9 cellular contexts compared by ENCODE assay signal in genomic region chr2:68230246-68231060, GRCh38. TPM values are rescaled to one million over a fixed set of nuclear protein-coding genes. Genes with fewer than 3 reads are reported as not detected.
DNase-seq lines count a peak whose midpoint lies in the region; ATAC-seq and TF ChIP-seq lines count a peak whose summit lies in the region.
"Had no signal": no experiment of that assay in that cellular context is flagged by ENCODE, and none has a peak within 500 bp of the region (broad histone marks: within the 10 kb centered on the region; RNA-seq: fewer than 3 reads in every experiment).

No MANE protein-coding gene starts in this region.

- ATAC-seq in SK-N-SH treated with all-trans-retinoic acid at 6 μM for 48 hours = peak; percentile 69

- no peaks in the 10 kb centered on the region for H3K36me3 Mint-ChIP-seq in activated naive CD4-positive, alpha-beta T cell treated with anti-CD3 and anti-CD28 coated beads, Interleukin-2, amount 50 U/mL, for 24 hours

- no peaks in the 10 kb centered on the region for H3K36me3 ChIP-seq in skeletal muscle tissue (ENCODE audit: control insufficient read depth in 3 of 3, insufficient read depth in 3 of 3, low read length in 3 of 3)

- no peaks in the 10 kb centered on the region for H3K27me3 Mint-ChIP-seq in activated naive CD4-positive, alpha-beta T cell treated with anti-CD3 and anti-CD28 coated beads, Interleukin-2, amount 50 U/mL, for 24 hours

- peaks cover 0 to 5% (median 4%) of the 10 kb centered on the region in 3 donors for H3K4me1 ChIP-seq in skeletal muscle tissue (ENCODE audit: control insufficient read depth in 3 of 3, insufficient read depth in 3 of 3, low read length in 3 of 3)

- H3K9ac ChIP-seq in skeletal muscle tissue (ENCODE audit: low read depth in 1 of 3, low read length in 3 of 3) = no peak overlapping the region
- H3K9ac ChIP-seq: KMS-11 had no signal

- POLR2A ChIA-PET in GM10248 (lab: Yijun Ruan, JAX) = interaction anchor here (1.4 kb wide), 1 partner anchor 9 kb away, joined by 3 read pairs; no protein-coding TSS in a partner anchor

- no peak for DNase-seq in activated naive CD4-positive, alpha-beta T cell (lab: John Stamatoyannopoulos, UW)
- peak; percentile 46 for DNase-seq in fibroblast of the aortic adventitia (ENCODE audit: low read depth)
- DNase-seq in HCEC 1CT = no peak
- no peak for DNase-seq in NCI-H524 (lab: John Stamatoyannopoulos, UW)
- no peak for DNase-seq in GM10248 (ENCODE audit: extremely low spot score)

- peak overlapping the region; percentile 17 for H3K27ac Mint-ChIP-seq in activated naive CD4-positive, alpha-beta T cell treated with anti-CD3 and anti-CD28 coated beads, Interleukin-2, amount 50 U/mL, for 24 hours

- H3K4me1 Mint-ChIP-seq in activated naive CD4-positive, alpha-beta T cell treated with anti-CD3 and anti-CD28 coated beads, Interleukin-2, amount 50 U/mL, for 24 hours = peaks cover 89% of the 10 kb centered on the region

- H3K27ac ChIP-seq in skeletal muscle tissue (ENCODE audit: low read depth, low read length) = peak overlapping the region; percentile 32
- H3K27ac ChIP-seq: KMS-11 had no signal

- no peak overlapping the region for H3K4me3 ChIP-seq in fibroblast of the aortic adventitia (ENCODE audit: low read depth, low read length)
- H3K4me3 ChIP-seq in skeletal muscle tissue (ENCODE audit: low read length in 3 of 3) = no peak overlapping the region

- CTCF ChIA-PET in GM10248 (lab: Yijun Ruan, JAX) = interaction anchor here (0.9 to 2.0 kb wide), 8 partner anchors 11 to 51 kb away, joined by 3 to 7 read pairs (median 4); no protein-coding TSS in a partner anchor

- H3K27me3 ChIP-seq in skeletal muscle tissue (ENCODE audit: control insufficient read depth in 3 of 3, insufficient read depth in 3 of 3, low read length in 3 of 3) = no peaks in the 10 kb centered on the region

- no peaks in the 10 kb centered on the region for H3K9me3 Mint-ChIP-seq in activated naive CD4-positive, alpha-beta T cell treated with anti-CD3 and anti-CD28 coated beads, Interleukin-2, amount 50 U/mL, for 24 hours

- no peaks in the 10 kb centered on the region for H3K9me3 ChIP-seq in skeletal muscle tissue (ENCODE audit: control insufficient read depth in 3 of 3, low read length in 3 of 3)

- no peak for TF ChIP-seq CTCF in fibroblast of the aortic adventitia (IDR thresholded peaks at IDR 0.05; ENCODE audit: insufficient read depth, low read length)
- no peak for TF ChIP-seq CTCF in GM10248 (IDR thresholded peaks at IDR 0.05; ENCODE audit: control extremely low read depth, extremely low read depth, low read depth, missing control alignments)

- peak overlapping the region; percentile 68 for H3K4me3 Mint-ChIP-seq in activated naive CD4-positive, alpha-beta T cell treated with anti-CD3 and anti-CD28 coated beads, Interleukin-2, amount 50 U/mL, for 24 hours

TF ChIP-seq in SK-N-SH treated with all-trans-retinoic acid at 6 μM for 48 hours, 23 proteins besides CTCF, POLR2A, EP300 and RAD21:
- no peak for TF ChIP-seq ZNF8 (CRISPR knock-in tag; IDR thresholded peaks at IDR 0.05)
- TF ChIP-seq ESRRG (CRISPR knock-in tag; IDR thresholded peaks at IDR 0.05) = no peak
- no peak for TF ChIP-seq SNAI2 (CRISPR knock-in tag; IDR thresholded peaks at IDR 0.05)
- no peak for TF ChIP-seq ISL1 (CRISPR knock-in tag; IDR thresholded peaks at IDR 0.05)
- no peak for TF ChIP-seq OSR1 (CRISPR knock-in tag; IDR thresholded peaks at IDR 0.05)
- no peak for TF ChIP-seq PPARA (CRISPR knock-in tag; IDR thresholded peaks at IDR 0.05; ENCODE audit: borderline replicate concordance)
- no peak for TF ChIP-seq ZNF70 (CRISPR knock-in tag; IDR thresholded peaks at IDR 0.05)
- TF ChIP-seq ZC3H10 (CRISPR knock-in tag; IDR thresholded peaks at IDR 0.05) = no peak
- no peak for TF ChIP-seq ZFP30 (CRISPR knock-in tag; IDR thresholded peaks at IDR 0.05)
- TF ChIP-seq, protein P1, sequence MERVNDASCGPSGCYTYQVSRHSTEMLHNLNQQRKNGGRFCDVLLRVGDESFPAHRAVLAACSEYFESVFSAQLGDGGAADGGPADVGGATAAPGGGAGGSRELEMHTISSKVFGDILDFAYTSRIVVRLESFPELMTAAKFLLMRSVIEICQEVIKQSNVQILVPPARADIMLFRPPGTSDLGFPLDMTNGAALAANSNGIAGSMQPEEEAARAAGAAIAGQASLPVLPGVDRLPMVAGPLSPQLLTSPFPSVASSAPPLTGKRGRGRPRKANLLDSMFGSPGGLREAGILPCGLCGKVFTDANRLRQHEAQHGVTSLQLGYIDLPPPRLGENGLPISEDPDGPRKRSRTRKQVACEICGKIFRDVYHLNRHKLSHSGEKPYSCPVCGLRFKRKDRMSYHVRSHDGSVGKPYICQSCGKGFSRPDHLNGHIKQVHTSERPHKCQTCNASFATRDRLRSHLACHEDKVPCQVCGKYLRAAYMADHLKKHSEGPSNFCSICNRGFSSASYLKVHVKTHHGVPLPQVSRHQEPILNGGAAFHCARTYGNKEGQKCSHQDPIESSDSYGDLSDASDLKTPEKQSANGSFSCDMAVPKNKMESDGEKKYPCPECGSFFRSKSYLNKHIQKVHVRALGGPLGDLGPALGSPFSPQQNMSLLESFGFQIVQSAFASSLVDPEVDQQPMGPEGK (CRISPR knock-in tag; IDR thresholded peaks at IDR 0.05; ENCODE audit: borderline replicate concordance) = no peak
- TF ChIP-seq, protein P2, sequence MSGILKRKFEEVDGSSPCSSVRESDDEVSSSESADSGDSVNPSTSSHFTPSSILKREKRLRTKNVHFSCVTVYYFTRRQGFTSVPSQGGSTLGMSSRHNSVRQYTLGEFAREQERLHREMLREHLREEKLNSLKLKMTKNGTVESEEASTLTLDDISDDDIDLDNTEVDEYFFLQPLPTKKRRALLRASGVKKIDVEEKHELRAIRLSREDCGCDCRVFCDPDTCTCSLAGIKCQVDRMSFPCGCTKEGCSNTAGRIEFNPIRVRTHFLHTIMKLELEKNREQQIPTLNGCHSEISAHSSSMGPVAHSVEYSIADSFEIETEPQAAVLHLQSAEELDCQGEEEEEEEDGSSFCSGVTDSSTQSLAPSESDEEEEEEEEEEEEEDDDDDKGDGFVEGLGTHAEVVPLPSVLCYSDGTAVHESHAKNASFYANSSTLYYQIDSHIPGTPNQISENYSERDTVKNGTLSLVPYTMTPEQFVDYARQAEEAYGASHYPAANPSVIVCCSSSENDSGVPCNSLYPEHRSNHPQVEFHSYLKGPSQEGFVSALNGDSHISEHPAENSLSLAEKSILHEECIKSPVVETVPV (CRISPR knock-in tag; IDR thresholded peaks at IDR 0.05) = no peak
- no peak for TF ChIP-seq CSDC2 (CRISPR knock-in tag; IDR thresholded peaks at IDR 0.05)
- no peak for TF ChIP-seq TCF4 (CRISPR knock-in tag; IDR thresholded peaks at IDR 0.05; ENCODE audit: borderline replicate concordance)
- TF ChIP-seq, protein P3, sequence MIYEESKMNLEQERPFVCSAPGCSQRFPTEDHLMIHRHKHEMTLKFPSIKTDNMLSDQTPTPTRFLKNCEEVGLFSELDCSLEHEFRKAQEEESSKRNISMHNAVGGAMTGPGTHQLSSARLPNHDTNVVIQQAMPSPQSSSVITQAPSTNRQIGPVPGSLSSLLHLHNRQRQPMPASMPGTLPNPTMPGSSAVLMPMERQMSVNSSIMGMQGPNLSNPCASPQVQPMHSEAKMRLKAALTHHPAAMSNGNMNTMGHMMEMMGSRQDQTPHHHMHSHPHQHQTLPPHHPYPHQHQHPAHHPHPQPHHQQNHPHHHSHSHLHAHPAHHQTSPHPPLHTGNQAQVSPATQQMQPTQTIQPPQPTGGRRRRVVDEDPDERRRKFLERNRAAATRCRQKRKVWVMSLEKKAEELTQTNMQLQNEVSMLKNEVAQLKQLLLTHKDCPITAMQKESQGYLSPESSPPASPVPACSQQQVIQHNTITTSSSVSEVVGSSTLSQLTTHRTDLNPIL (CRISPR knock-in tag; IDR thresholded peaks at IDR 0.05; ENCODE audit: low read depth) = no peak
- TF ChIP-seq GLIS3 (CRISPR knock-in tag; IDR thresholded peaks at IDR 0.05) = no peak
- no peak for TF ChIP-seq TOX (CRISPR knock-in tag; IDR thresholded peaks at IDR 0.05; ENCODE audit: borderline replicate concordance)
- no peak for TF ChIP-seq ZFP3 (CRISPR knock-in tag; IDR thresholded peaks at IDR 0.05)
- no peak for TF ChIP-seq RARB (CRISPR knock-in tag; IDR thresholded peaks at IDR 0.05)
- no peak for TF ChIP-seq ARNTL (CRISPR knock-in tag; IDR thresholded peaks at IDR 0.05; ENCODE audit: borderline replicate concordance, low read depth)

RNA-seq across cellular contexts. Expression of gene PPP3R1, which starts 21.9 kb away (rescaled TPM):
- total RNA-seq in fibroblast of the aortic adventitia (ENCODE audit: low replicate concordance) (10.6 and 38.6 TPM in 2 replicates), skeletal muscle tissue (39.1 TPM)
